In genomic region chr22:48247829-48248228, GRCh38 we compare ENCODE assay signal across 25 cellular contexts.
"Had no signal": no experiment of that assay in that cellular context is flagged by ENCODE, and none has a peak within 500 bp of the region (broad histone marks: within the 10 kb centered on the region; RNA-seq: fewer than 3 reads in every experiment).

No MANE protein-coding gene starts in this region.

- H3K79me2 ChIP-seq: hepatocyte had no signal

- H3K36me3 ChIP-seq: heart left ventricle, left ventricle myocardium inferior, ovary, prostate gland, tibial nerve, uterus had no signal

- H3K27me3 ChIP-seq: ovary, uterus had no signal

- H3K4me2 ChIP-seq: hepatocyte had no signal

- H3K4me3 Mint-ChIP-seq: naive B cell; natural killer cell; nephron progenitor cell; stimulated activated memory B cell treated with anti-CD40 and anti-IgM and Interleukin-4, amounts not matched to agents 10 μg/mL and 1 μg/mL and 100 μg/mL, for 72 hours; stimulated activated naive CD8-positive, alpha-beta T cell treated with anti-CD3 and anti-CD28 coated beads, Interleukin-15, amount 100 ng/mL, for 72 hours; type B pancreatic cell had no signal

- H3K9me3 ChIP-seq: heart left ventricle, left ventricle myocardium inferior, ovary, prostate gland, uterus had no signal

- H3K27ac ChIP-seq: heart left ventricle, hepatocyte, left ventricle myocardium inferior, ovary, prostate gland, tibial nerve, uterus had no signal

- H3K36me3 Mint-ChIP-seq: naive B cell; natural killer cell; stimulated activated memory B cell treated with anti-CD40 and anti-IgM and Interleukin-4, amounts not matched to agents 10 μg/mL and 1 μg/mL and 100 μg/mL, for 72 hours; type B pancreatic cell had no signal

- H3K4me1 Mint-ChIP-seq: nephron progenitor cell; stimulated activated memory B cell treated with anti-CD40 and anti-IgM and Interleukin-4, amounts not matched to agents 10 μg/mL and 1 μg/mL and 100 μg/mL, for 72 hours; stimulated activated naive CD8-positive, alpha-beta T cell treated with anti-CD3 and anti-CD28 coated beads, Interleukin-15, amount 100 ng/mL, for 72 hours had no signal

- ATAC-seq: heart left ventricle; natural killer cell; right cardiac atrium; sciatic nerve; stimulated activated memory B cell treated with anti-CD40 and anti-IgM and Interleukin-4, amounts not matched to agents 10 μg/mL and 1 μg/mL and 100 μg/mL, for 72 hours; stimulated activated naive CD8-positive, alpha-beta T cell treated with anti-CD3 and anti-CD28 coated beads, Interleukin-15, amount 100 ng/mL, for 72 hours had no signal

- H3K4me3 ChIP-seq: heart left ventricle, hepatocyte, left ventricle myocardium inferior, lung, ovary, prostate gland, tibial nerve, uterus had no signal

- DNase-seq: heart left ventricle; islet precursor cell; left ventricle myocardium inferior; naive B cell; natural killer cell; nephron progenitor cell; ovary; retina; right cardiac atrium; small intestine; stimulated activated CD4-positive, alpha-beta T cell treated with anti-CD3 and anti-CD28 coated beads, Interleukin-1b, Interleukin-23, amount 100 ng/mL, for 48 hours; stimulated activated CD4-positive, alpha-beta T cell treated with anti-CD3 and anti-CD28 coated beads, Interleukin-2, amount 100 ng/mL, for 48 hours; stimulated activated CD4-positive, alpha-beta T cell treated with anti-CD3 and anti-CD28 coated beads, Interleukin-4, amount 100 ng/mL, for 4 hours; stimulated activated CD8-positive, alpha-beta memory T cell treated with anti-CD3 and anti-CD28 coated beads, Interleukin-4, amount 100 ng/mL, for 48 hours; stimulated activated naive CD4-positive, alpha-beta T cell treated with Interleukin-2 at 50 U/mL for 16 hours; stimulated activated naive CD8-positive, alpha-beta T cell treated with anti-CD3 and anti-CD28 coated beads, Interleukin-15, amount 100 ng/mL, for 72 hours; substantia nigra; uterus had no signal

- H2AFZ ChIP-seq: hepatocyte had no signal

- H3K9me3 Mint-ChIP-seq: naive B cell; natural killer cell; stimulated activated memory B cell treated with anti-CD40 and anti-IgM and Interleukin-4, amounts not matched to agents 10 μg/mL and 1 μg/mL and 100 μg/mL, for 72 hours; stimulated activated naive CD8-positive, alpha-beta T cell treated with anti-CD3 and anti-CD28 coated beads, Interleukin-15, amount 100 ng/mL, for 72 hours; type B pancreatic cell had no signal

- H3K27ac Mint-ChIP-seq: natural killer cell; nephron progenitor cell; stimulated activated memory B cell treated with anti-CD40 and anti-IgM and Interleukin-4, amounts not matched to agents 10 μg/mL and 1 μg/mL and 100 μg/mL, for 72 hours; type B pancreatic cell had no signal

- H3K4me1 ChIP-seq: heart left ventricle, left ventricle myocardium inferior, prostate gland, tibial nerve, uterus had no signal
